In genomic region chr17:21731076-21731475, GRCh38 we compare ENCODE assay signal across 5 cellular contexts. TPM values are rescaled to one million over a fixed set of nuclear protein-coding genes. Genes with fewer than 3 reads are reported as not detected.
"Had no signal": no experiment of that assay in that cellular context is flagged by ENCODE, and none has a peak within 500 bp of the region (broad histone marks: within the 10 kb centered on the region; RNA-seq: fewer than 3 reads in every experiment).

No MANE protein-coding gene starts in this region.

RNA-seq across cellular contexts. Expression of gene KCNJ18, which starts 38.8 kb away (rescaled TPM):
- total RNA-seq: GM23248, H7, HepG2, HFFc6, HT1080 had no signal
